In the genomic region with DNA sequence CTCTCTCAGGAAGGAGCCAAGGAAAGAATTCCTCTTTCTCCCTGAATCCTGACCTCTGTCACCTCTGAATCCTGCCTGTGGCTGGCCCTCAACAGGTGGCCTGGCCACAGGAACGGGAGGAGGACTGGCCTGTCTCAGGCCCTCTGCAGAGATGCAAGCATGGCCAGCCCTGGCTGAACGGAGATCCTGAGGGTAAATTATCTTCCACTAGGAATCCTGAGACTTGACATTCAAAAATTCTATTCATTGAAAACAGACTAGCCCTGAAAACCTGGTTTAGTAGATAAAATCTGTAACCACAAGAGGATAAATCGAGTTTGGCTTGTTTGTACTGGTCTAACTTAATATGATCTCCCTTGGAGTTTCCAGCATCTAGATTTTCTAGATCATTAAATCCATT, we compare ENCODE assay signal across 20 cellular contexts.
DNase-seq lines count a peak whose midpoint lies in the region; ATAC-seq and TF ChIP-seq lines count a peak whose summit lies in the region.
"Had no signal": no experiment of that assay in that cellular context is flagged by ENCODE, and none has a peak within 500 bp of the region (broad histone marks: within the 10 kb centered on the region; RNA-seq: fewer than 3 reads in every experiment).

No MANE protein-coding gene starts in this region.

- ATAC-seq in stimulated activated naive CD8-positive, alpha-beta T cell treated with anti-CD3 and anti-CD28 coated beads, Interleukin-15, Interleukin-2, amounts not matched to agents 100 U/mL and 50 U/mL, for 24 hours = no peak
- no peak for ATAC-seq in activated CD4-positive, CD25-positive, alpha-beta regulatory T cell treated with anti-CD3 and anti-CD28 coated beads, Interleukin-2, amount 50 U/mL, for 24 hours
- ATAC-seq: A549 had no signal

- POLR2A ChIA-PET in HEK293 (lab: Yijun Ruan, JAX) = no interaction called here
- POLR2A ChIA-PET in SK-N-SH (lab: Yijun Ruan, JAX) = no interaction called here

- CTCF ChIA-PET in HEK293 (lab: Yijun Ruan, JAX) (no interaction called here), SK-N-SH (lab: Yijun Ruan, JAX) (no interaction called here)

- no peak for TF ChIP-seq CTCF in HEK293 (tag by site-specific recombination; IDR thresholded peaks at IDR 0.05)
- no peak for TF ChIP-seq CTCF in SK-N-SH (IDR thresholded peaks at IDR 0.05)

- peak in 1 of 2 experiments; percentile 70; a peak in 2 of 4 replicates for TF ChIP-seq EP300 in SK-N-SH (IDR thresholded peaks at IDR 0.05; ENCODE audit: borderline replicate concordance in 1 of 2, low read depth in 1 of 2, low read length in 1 of 2)

- no peaks in the 10 kb centered on the region for H3K9me2 ChIP-seq in SK-N-SH

- H3K27ac ChIP-seq in HEK293 (ENCODE audit: extremely low read depth, low read depth, low read length) (no peak overlapping the region), SK-N-SH (ENCODE audit: low read depth in 2 of 2, low read length in 1 of 2) (no peak overlapping the region)
- H3K27ac ChIP-seq: A549 had no signal

- no peaks in the 10 kb centered on the region for H3K27me3 ChIP-seq in SK-N-SH (ENCODE audit: insufficient read depth)

- peak; percentile 7; the same call in 1 of the 2 replicates for TF ChIP-seq RAD21 in SK-N-SH (IDR thresholded peaks at IDR 0.05; ENCODE audit: low read length)

- no peaks in the 10 kb centered on the region for H3K79me2 ChIP-seq in SK-N-SH (ENCODE audit: insufficient read depth)

- 9% methylated on average over 3 of the region's 3 CpGs for WGBS in SK-N-SH (ENCODE audit: low lambda C conversion rate)

- H4K20me1 ChIP-seq in SK-N-SH (ENCODE audit: insufficient read depth) = no peaks in the 10 kb centered on the region

- H3K4me1 ChIP-seq in HEK293 (ENCODE audit: control insufficient read depth, insufficient read depth, low read length) (0 out of 2 replicates have a peak, but pooled peaks cover 4% of the 10 kb centered on the region), SK-N-SH (ENCODE audit: control insufficient read depth in 1 of 2, insufficient read depth in 2 of 2, low read depth in 1 of 2, low read length in 1 of 2) (peaks cover 0 to 18% of the 10 kb centered on the region in 2 experiments; a peak in 2 of 4 replicates)
- H3K4me1 ChIP-seq: A549 had no signal

- H3K9me3 ChIP-seq in HEK293 (ENCODE audit: control insufficient read depth, insufficient read depth, low read depth, low read length) = no peaks in the 10 kb centered on the region
- no peaks in the 10 kb centered on the region for H3K9me3 ChIP-seq in SK-N-SH
- H3K9me3 ChIP-seq: A549 had no signal

- H3K36me3 ChIP-seq in HEK293 (ENCODE audit: control insufficient read depth in 2 of 2, insufficient read depth in 1 of 2, low read length in 2 of 2) (no peaks in the 10 kb centered on the region), SK-N-SH (replicated peaks in 1 of 2; ENCODE audit: control insufficient read depth in 1 of 2, insufficient read depth in 2 of 2, low read length in 1 of 2) (no peaks in the 10 kb centered on the region)

- H2AFZ ChIP-seq in SK-N-SH (ENCODE audit: low read depth) = no peak overlapping the region

- H3F3A ChIP-seq in SK-N-SH (replicated peaks; ENCODE audit: insufficient read depth) = no peaks in the 10 kb centered on the region

- no peak overlapping the region for H3K4me2 ChIP-seq in SK-N-SH
- H3K4me2 ChIP-seq: A549 had no signal

- H3K4me3 ChIP-seq in HEK293 (ENCODE audit: low read depth, low read length) = no peak overlapping the region
- no peak overlapping the region for H3K4me3 ChIP-seq in SK-N-SH (ENCODE audit: low read depth in 2 of 2, low read length in 1 of 2)
- H3K4me3 ChIP-seq: A549 had no signal

- peak; percentile 58 for DNase-seq in SK-N-SH
- DNase-seq in islet precursor cell = peak; percentile 63
- peak; percentile 41 for DNase-seq in smooth muscle cell of the brain vasculature (ENCODE audit: low read depth, low spot score)
- no peak for DNase-seq in stimulated activated naive CD8-positive, alpha-beta T cell treated with anti-CD3 and anti-CD28 coated beads, Interleukin-15, Interleukin-2, amounts not matched to agents 100 U/mL and 50 U/mL, for 24 hours
- no peak for DNase-seq in glomerular visceral epithelial cell (ENCODE audit: extremely low spot score)
- DNase-seq: DMS53, GF-D8, H7, Kasumi-1, MM.1S, NCI-H1092, NCI-H1436, NCI-H187 treated with DMSO at 0.1 percent for 48 hours, NCI-H2107, NCI-H446 treated with DMSO at 0.1 percent for 48 hours, NCI-H526 treated with DMSO at 0.1 percent for 48 hours, SIG-M5 had no signal

- H3K9ac ChIP-seq in SK-N-SH = no peak overlapping the region

TF ChIP-seq in HEK293, 187 proteins besides CTCF, POLR2A, EP300 and RAD21:
- TF ChIP-seq ZNF658 (tag by site-specific recombination; IDR thresholded peaks at IDR 0.05) (no peak), ZFP3 (tag by site-specific recombination; IDR thresholded peaks at IDR 0.05; ENCODE audit: low read depth) (no peak), ZNF555 (tag by site-specific recombination; conservative IDR thresholded peaks at IDR 0.05) (no peak), ZNF76 (tag by site-specific recombination; IDR thresholded peaks at IDR 0.05; ENCODE audit: borderline replicate concordance, low read depth) (no peak), ZNF114 (tag by site-specific recombination; IDR thresholded peaks at IDR 0.05) (no peak), SCRT1 (tag by site-specific recombination; IDR thresholded peaks at IDR 0.05; ENCODE audit: borderline replicate concordance) (peak; percentile 78), ZFP69B (tag by site-specific recombination; IDR thresholded peaks at IDR 0.05) (no peak), SALL2 (tag by site-specific recombination; IDR thresholded peaks at IDR 0.05; ENCODE audit: borderline replicate concordance) (no peak), SCRT2 (tag by site-specific recombination; IDR thresholded peaks at IDR 0.05) (peak; percentile 83)
- TF ChIP-seq, protein P1, sequence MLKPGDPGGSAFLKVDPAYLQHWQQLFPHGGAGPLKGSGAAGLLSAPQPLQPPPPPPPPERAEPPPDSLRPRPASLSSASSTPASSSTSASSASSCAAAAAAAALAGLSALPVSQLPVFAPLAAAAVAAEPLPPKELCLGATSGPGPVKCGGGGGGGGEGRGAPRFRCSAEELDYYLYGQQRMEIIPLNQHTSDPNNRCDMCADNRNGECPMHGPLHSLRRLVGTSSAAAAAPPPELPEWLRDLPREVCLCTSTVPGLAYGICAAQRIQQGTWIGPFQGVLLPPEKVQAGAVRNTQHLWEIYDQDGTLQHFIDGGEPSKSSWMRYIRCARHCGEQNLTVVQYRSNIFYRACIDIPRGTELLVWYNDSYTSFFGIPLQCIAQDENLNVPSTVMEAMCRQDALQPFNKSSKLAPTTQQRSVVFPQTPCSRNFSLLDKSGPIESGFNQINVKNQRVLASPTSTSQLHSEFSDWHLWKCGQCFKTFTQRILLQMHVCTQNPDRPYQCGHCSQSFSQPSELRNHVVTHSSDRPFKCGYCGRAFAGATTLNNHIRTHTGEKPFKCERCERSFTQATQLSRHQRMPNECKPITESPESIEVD (tag by site-specific recombination; IDR thresholded peaks at IDR 0.05) = peak; percentile 64

TF ChIP-seq in SK-N-SH, 30 proteins besides CTCF, POLR2A, EP300 and RAD21:
- peak; percentile 90 for TF ChIP-seq RCOR1 (IDR thresholded peaks at IDR 0.05; ENCODE audit: low read length)
- TF ChIP-seq TCF12 (IDR thresholded peaks at IDR 0.05) = peak; percentile 49
- no peak for TF ChIP-seq YY1 (IDR thresholded peaks at IDR 0.05; ENCODE audit: low read depth)
- peak; percentile 54 for TF ChIP-seq CHD2 (IDR thresholded peaks at IDR 0.05; ENCODE audit: low read length, partially characterized antibody)
- peak; percentile 71 for TF ChIP-seq GATA2 (CRISPR knock-in tag; IDR thresholded peaks at IDR 0.05)

Comparison
In these comparisons a context has a peak if more than half of its experiments do, and no peak if none do; other contexts are left out.
1. DNase-seq: peak in SK-N-SH (single experiment), islet precursor cell (single experiment) and smooth muscle cell of the brain vasculature (single experiment); none in stimulated activated naive CD8-positive, alpha-beta T cell treated with anti-CD3 and anti-CD28 coated beads, Interleukin-15, Interleukin-2, amounts not matched to agents 100 U/mL and 50 U/mL, for 24 hours (single experiment) and glomerular visceral epithelial cell (single experiment).